In genomic region chr2:159089543-159089942, GRCh38 we compare ENCODE assay signal across 10 cellular contexts.
DNase-seq lines count a peak whose midpoint lies in the region; ATAC-seq and TF ChIP-seq lines count a peak whose summit lies in the region.
"Had no signal": no experiment of that assay in that cellular context is flagged by ENCODE, and none has a peak within 500 bp of the region (broad histone marks: within the 10 kb centered on the region; RNA-seq: fewer than 3 reads in every experiment).

No MANE protein-coding gene starts in this region.

- peaks cover 50% of the 10 kb centered on the region for H3K4me1 Mint-ChIP-seq in Calu3 (ENCODE audit: low read depth, unreplicated experiment)
- H3K4me1 Mint-ChIP-seq in stimulated activated memory B cell treated with anti-CD40 and anti-IgM and Interleukin-4, amounts not matched to agents 10 μg/mL and 1 μg/mL and 100 μg/mL, for 72 hours, result peaks cover 39% of the 10 kb centered on the region

- H3K27ac ChIP-seq in lower lobe of right lung, result peak overlapping the region; percentile 60

- CTCF ChIA-PET in Calu3 (lab: Charles Lee), result no interaction called here

- no peaks in the 10 kb centered on the region for H3K27me3 Mint-ChIP-seq in Calu3 (ENCODE audit: unreplicated experiment)
- H3K27me3 Mint-ChIP-seq in stimulated activated memory B cell treated with anti-CD40 and anti-IgM and Interleukin-4, amounts not matched to agents 10 μg/mL and 1 μg/mL and 100 μg/mL, for 72 hours, result no peaks in the 10 kb centered on the region

- no peak for DNase-seq in Calu3
- DNase-seq in cerebellum (ENCODE audit: low spot score), result peak; percentile 59
- DNase-seq in lower lobe of right lung, result no peak
- no peak for DNase-seq in AML-193 (lab: John Stamatoyannopoulos, UW)
- no peak for DNase-seq in DMS153 treated with DMSO at 0.1 percent for 48 hours (lab: John Stamatoyannopoulos, UW; ENCODE audit: unreplicated experiment)
- no peak for DNase-seq in COR-L47 (lab: John Stamatoyannopoulos, UW)
- DNase-seq: activated T-cell treated with anti-CD3 and anti-CD28 coated beads, Interleukin-2, amount 50 U/mL, for 72 hours; NCI-H2081 treated with DMSO at 0.1 percent for 48 hours had no signal

- no peaks in the 10 kb centered on the region for H3K9me3 Mint-ChIP-seq in Calu3 (ENCODE audit: low read depth, unreplicated experiment)
- no peaks in the 10 kb centered on the region for H3K9me3 Mint-ChIP-seq in stimulated activated memory B cell treated with anti-CD40 and anti-IgM and Interleukin-4, amounts not matched to agents 10 μg/mL and 1 μg/mL and 100 μg/mL, for 72 hours
- H3K9me3 Mint-ChIP-seq: activated T-cell treated with anti-CD3 and anti-CD28 coated beads, Interleukin-2, amount 50 U/mL, for 72 hours had no signal

- no peaks in the 10 kb centered on the region for H3K36me3 ChIP-seq in lower lobe of right lung

- H3K4me3 ChIP-seq in lower lobe of right lung, result no peak overlapping the region

- no peaks in the 10 kb centered on the region for H3K9me3 ChIP-seq in lower lobe of right lung

- no peak overlapping the region for H3K4me3 Mint-ChIP-seq in Calu3 (ENCODE audit: low read depth, unreplicated experiment)
- H3K4me3 Mint-ChIP-seq in stimulated activated memory B cell treated with anti-CD40 and anti-IgM and Interleukin-4, amounts not matched to agents 10 μg/mL and 1 μg/mL and 100 μg/mL, for 72 hours, result no peak overlapping the region
- H3K4me3 Mint-ChIP-seq: activated T-cell treated with anti-CD3 and anti-CD28 coated beads, Interleukin-2, amount 50 U/mL, for 72 hours had no signal

- intact Hi-C loops in Calu3 (cut with micrococcal nuclease; ENCODE audit: unreplicated experiment), result no loop called here
- intact Hi-C loops in lower lobe of right lung (cut with DNase I), result no loop called here

- H3K27me3 ChIP-seq in lower lobe of right lung (ENCODE audit: low read depth), result no peaks in the 10 kb centered on the region

- TF ChIP-seq CTCF in Calu3 (IDR thresholded peaks at IDR 0.05; ENCODE audit: unreplicated experiment), result no peak
- TF ChIP-seq CTCF in lower lobe of right lung (IDR thresholded peaks at IDR 0.05), result no peak

- H3K36me3 Mint-ChIP-seq in Calu3 (ENCODE audit: insufficient read depth, unreplicated experiment), result peaks cover 16% of the 10 kb centered on the region
- no peaks in the 10 kb centered on the region for H3K36me3 Mint-ChIP-seq in stimulated activated memory B cell treated with anti-CD40 and anti-IgM and Interleukin-4, amounts not matched to agents 10 μg/mL and 1 μg/mL and 100 μg/mL, for 72 hours

- no peak for ATAC-seq in lower lobe of right lung
- no peak for ATAC-seq in stimulated activated memory B cell treated with anti-CD40 and anti-IgM and Interleukin-4, amounts not matched to agents 10 μg/mL and 1 μg/mL and 100 μg/mL, for 72 hours
- no peak for ATAC-seq in HG02763 (IDR thresholded peaks at IDR 0.05; ENCODE audit: unreplicated experiment)
- ATAC-seq: activated T-cell treated with anti-CD3 and anti-CD28 coated beads, Interleukin-2, amount 50 U/mL, for 72 hours had no signal

- peak overlapping the region; percentile 85 for H3K27ac Mint-ChIP-seq in Calu3 (ENCODE audit: unreplicated experiment)
- H3K27ac Mint-ChIP-seq in stimulated activated memory B cell treated with anti-CD40 and anti-IgM and Interleukin-4, amounts not matched to agents 10 μg/mL and 1 μg/mL and 100 μg/mL, for 72 hours, result peak overlapping the region; percentile 50
- H3K27ac Mint-ChIP-seq: activated T-cell treated with anti-CD3 and anti-CD28 coated beads, Interleukin-2, amount 50 U/mL, for 72 hours had no signal

- H3K4me1 ChIP-seq in lower lobe of right lung, result peaks cover 82% of the 10 kb centered on the region

- no TSS peak for BruUV-seq in Calu3 (replicated peaks; lab: Mats Ljungman, UMichigan)
